In the genomic region with DNA sequence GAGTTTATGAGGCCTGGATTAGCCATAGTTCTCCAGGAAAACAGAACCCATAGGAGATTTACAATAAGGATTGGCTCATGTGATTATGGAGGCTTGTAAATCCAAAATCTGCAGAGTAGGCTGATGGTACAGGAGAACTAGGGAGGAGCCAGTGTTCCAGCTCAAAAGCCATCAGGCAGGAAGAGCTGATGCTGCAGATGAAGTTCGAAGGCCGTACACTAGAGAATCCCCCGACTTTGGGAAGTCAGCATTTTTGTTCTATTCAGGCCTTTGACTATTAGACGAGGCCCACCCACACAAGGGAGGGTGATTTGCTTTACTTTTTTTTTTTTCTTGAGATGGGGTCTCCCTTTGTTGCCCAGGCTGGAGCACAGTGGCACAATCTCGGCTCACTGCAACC, we compare ENCODE assay signal across 30 cellular contexts. TPM values are rescaled to one million over a fixed set of nuclear protein-coding genes. Genes with fewer than 3 reads are reported as not detected.
DNase-seq lines count a peak whose midpoint lies in the region; ATAC-seq, FAIRE-seq and TF ChIP-seq lines count a peak whose summit lies in the region.
"Had no signal": no experiment of that assay in that cellular context is flagged by ENCODE, and none has a peak within 500 bp of the region (broad histone marks: within the 10 kb centered on the region; RNA-seq: fewer than 3 reads in every experiment).

No MANE protein-coding gene starts in this region.

- H3K4me3 ChIP-seq in K562: no peak overlapping the region
- H3K4me3 ChIP-seq in osteoblast (ENCODE audit: insufficient read depth, low read length): no peak overlapping the region
- H3K4me3 ChIP-seq: BLaER1, GM12878 had no signal

- CTCF ChIA-PET in activated naive CD4-positive, alpha-beta T cell treated with anti-CD3 and anti-CD28 coated beads, Interleukin-2, amount 10 ng/mL, durations not matched to agents 7 days and 5 days (lab: Charles Lee): no interaction called here
- CTCF ChIA-PET in activated naive CD4-positive, alpha-beta T cell treated with anti-CD3 and anti-CD28 coated beads for 36 hours (lab: Charles Lee): no interaction called here
- CTCF ChIA-PET in K562 (lab: Yijun Ruan, JAX; ENCODE audit: low intra/inter-chr PET ratio): no interaction called here

- no TSS peak for BruUV-seq in K562 (replicated peaks; lab: Mats Ljungman, UMichigan)

- intact Hi-C loops in activated naive CD4-positive, alpha-beta T cell treated with anti-CD3 and anti-CD28 coated beads for 36 hours (cut with micrococcal nuclease): loop anchor here (10.0 kb wide), 1 partner anchor 225 kb away; no protein-coding TSS in a partner anchor
- intact Hi-C loops in K562 (cut with micrococcal nuclease): no loop called here

- no peaks in the 10 kb centered on the region for H3K4me1 Mint-ChIP-seq in activated naive CD4-positive, alpha-beta T cell treated with anti-CD3 and anti-CD28 coated beads, Interleukin-2, amount 10 ng/mL, durations not matched to agents 7 days and 5 days
- no peaks in the 10 kb centered on the region for H3K4me1 Mint-ChIP-seq in activated naive CD4-positive, alpha-beta T cell treated with anti-CD3 and anti-CD28 coated beads for 36 hours (ENCODE audit: low read depth)
- H3K4me1 Mint-ChIP-seq: CD14-positive monocyte; CD4-positive, alpha-beta memory T cell; CD4-positive, CD25-positive, alpha-beta regulatory T cell; CD8-positive, alpha-beta memory T cell had no signal

- H3K79me2 ChIP-seq in K562 (ENCODE audit: control insufficient read depth, insufficient read depth, low read length) (no peaks in the 10 kb centered on the region), osteoblast (ENCODE audit: insufficient read depth, low read length) (no peaks in the 10 kb centered on the region)

- no peaks in the 10 kb centered on the region for H3K27me3 Mint-ChIP-seq in activated naive CD4-positive, alpha-beta T cell treated with anti-CD3 and anti-CD28 coated beads, Interleukin-2, amount 10 ng/mL, durations not matched to agents 7 days and 5 days
- no peaks in the 10 kb centered on the region for H3K27me3 Mint-ChIP-seq in activated naive CD4-positive, alpha-beta T cell treated with anti-CD3 and anti-CD28 coated beads for 36 hours (ENCODE audit: low read depth)
- H3K27me3 Mint-ChIP-seq: CD4-positive, alpha-beta memory T cell; CD4-positive, CD25-positive, alpha-beta regulatory T cell; CD8-positive, alpha-beta memory T cell had no signal

- no peak for FAIRE-seq in K562 (lab: Jason Lieb, UNC)
- FAIRE-seq: A204.1, GM12878, GM12892, GM18507 had no signal

- H3K27ac Mint-ChIP-seq in activated naive CD4-positive, alpha-beta T cell treated with anti-CD3 and anti-CD28 coated beads, Interleukin-2, amount 10 ng/mL, durations not matched to agents 7 days and 5 days: peak overlapping the region; percentile 19
- H3K27ac Mint-ChIP-seq in activated naive CD4-positive, alpha-beta T cell treated with anti-CD3 and anti-CD28 coated beads for 36 hours: no peak overlapping the region
- H3K27ac Mint-ChIP-seq: CD4-positive, alpha-beta memory T cell had no signal

- DNase-seq in activated naive CD4-positive, alpha-beta T cell treated with anti-CD3 and anti-CD28 coated beads, Interleukin-2, amount 10 ng/mL, durations not matched to agents 7 days and 5 days: no peak
- DNase-seq in activated naive CD4-positive, alpha-beta T cell treated with anti-CD3 and anti-CD28 coated beads for 36 hours: no peak
- DNase-seq in K562 (ENCODE audit: extremely low read depth in 1 of 4, low spot score in 3 of 4) (no peak), osteoblast (ENCODE audit: insufficient read length, low spot score, missing footprints) (peak; percentile 50), middle frontal gyrus (ENCODE audit: extremely low spot score, low spot score) (no peak)
- DNase-seq: 8988T; ACHN; BE2C; C1 segment of cervical spinal cord; CD4-positive, alpha-beta memory T cell; CD4-positive, CD25-positive, alpha-beta regulatory T cell; CD8-positive, alpha-beta memory T cell; COR-L47; DMS 273 treated with DMSO at 0.1 percent for 48 hours; DMS153; DMS53; DMS79; DND-41; EL; GDM1 had no signal

- no peak overlapping the region for H3K9ac ChIP-seq in K562 (ENCODE audit: insufficient read depth in 1 of 2, low read depth in 2 of 2, low read length in 2 of 2)
- H3K9ac ChIP-seq: BLaER1 had no signal

- 77% methylated on average over 4 of the region's 5 CpGs for WGBS in K562 (ENCODE audit: insufficient coverage, low coverage, missing lambda C conversion rate)

- no peak for TF ChIP-seq POLR2A in K562 (conservative IDR thresholded peaks at IDR 0.05)

- H3K9me3 ChIP-seq in K562 (replicated peaks; ENCODE audit: control insufficient read depth, insufficient read depth, low read depth, low read length) (no peaks in the 10 kb centered on the region), osteoblast (ENCODE audit: low read depth, low read length) (no peaks in the 10 kb centered on the region)
- H3K9me3 ChIP-seq: BE2C, BLaER1 had no signal

- no peaks in the 10 kb centered on the region for H3K9me3 Mint-ChIP-seq in activated naive CD4-positive, alpha-beta T cell treated with anti-CD3 and anti-CD28 coated beads, Interleukin-2, amount 10 ng/mL, durations not matched to agents 7 days and 5 days
- no peaks in the 10 kb centered on the region for H3K9me3 Mint-ChIP-seq in activated naive CD4-positive, alpha-beta T cell treated with anti-CD3 and anti-CD28 coated beads for 36 hours
- H3K9me3 Mint-ChIP-seq: CD14-positive monocyte; CD4-positive, alpha-beta memory T cell; CD4-positive, CD25-positive, alpha-beta regulatory T cell; CD8-positive, alpha-beta memory T cell had no signal

- H3K27ac ChIP-seq in K562 (ENCODE audit: extremely low read depth, low read depth, low read length): no peak overlapping the region
- no peak overlapping the region for H3K27ac ChIP-seq in osteoblast (ENCODE audit: low read depth, low read length)
- H3K27ac ChIP-seq: BLaER1 had no signal

- TF ChIP-seq EP300 in K562 (IDR thresholded peaks at IDR 0.05; ENCODE audit: low read length): no peak

- no peak for TF ChIP-seq RAD21 in K562 (CRISPR knock-in tag; conservative IDR thresholded peaks at IDR 0.05 in 1 of 2, IDR thresholded peaks at IDR 0.05 in 1 of 2)

- H3K9me1 ChIP-seq in K562 (ENCODE audit: control insufficient read depth, insufficient read depth, low read length): no peaks in the 10 kb centered on the region

- H3K36me3 ChIP-seq in K562 (ENCODE audit: control insufficient read depth, insufficient read depth, low read length): peaks cover 19% of the 10 kb centered on the region; the same call in 2 of the 3 replicates
- peaks cover 24% of the 10 kb centered on the region for H3K36me3 ChIP-seq in osteoblast (ENCODE audit: insufficient read depth, low read length)

- H3K4me2 ChIP-seq in K562 (ENCODE audit: insufficient read depth, low read length): no peak overlapping the region
- H3K4me2 ChIP-seq in osteoblast (ENCODE audit: insufficient read depth, low read length): no peak overlapping the region
- H3K4me2 ChIP-seq: BLaER1 had no signal

- H3K36me3 Mint-ChIP-seq in activated naive CD4-positive, alpha-beta T cell treated with anti-CD3 and anti-CD28 coated beads, Interleukin-2, amount 10 ng/mL, durations not matched to agents 7 days and 5 days: peaks cover 32% of the 10 kb centered on the region
- peaks cover 19% of the 10 kb centered on the region for H3K36me3 Mint-ChIP-seq in activated naive CD4-positive, alpha-beta T cell treated with anti-CD3 and anti-CD28 coated beads for 36 hours (ENCODE audit: low read depth)

- POLR2A ChIA-PET in K562 (lab: Yijun Ruan, JAX): no interaction called here

- H3K4me3 Mint-ChIP-seq in activated naive CD4-positive, alpha-beta T cell treated with anti-CD3 and anti-CD28 coated beads, Interleukin-2, amount 10 ng/mL, durations not matched to agents 7 days and 5 days: no peak overlapping the region
- no peak overlapping the region for H3K4me3 Mint-ChIP-seq in activated naive CD4-positive, alpha-beta T cell treated with anti-CD3 and anti-CD28 coated beads for 36 hours
- H3K4me3 Mint-ChIP-seq: CD14-positive monocyte; CD4-positive, alpha-beta memory T cell; CD4-positive, CD25-positive, alpha-beta regulatory T cell; CD8-positive, alpha-beta memory T cell had no signal

- TF ChIP-seq CTCF in K562 (IDR thresholded peaks at IDR 0.05 in 2 of 3, conservative IDR thresholded peaks at IDR 0.05 in 1 of 3; ENCODE audit: insufficient read depth in 2 of 3, low read depth in 1 of 3, low read length in 3 of 3) (no peak), osteoblast (IDR thresholded peaks at IDR 0.05; ENCODE audit: extremely low read depth, low read depth, low read length) (no peak)

- H3K4me1 ChIP-seq in K562 (replicated peaks in 1 of 2; ENCODE audit: control insufficient read depth in 2 of 2, insufficient read depth in 2 of 2, low read length in 2 of 2): no peaks in the 10 kb centered on the region
- H3K4me1 ChIP-seq in osteoblast (ENCODE audit: insufficient read depth, low read length): no peaks in the 10 kb centered on the region
- H3K4me1 ChIP-seq: BE2C, BLaER1 had no signal

- ATAC-seq in K562: no peak
- ATAC-seq: GM12878 had no signal

- H3K27me3 ChIP-seq in K562 (ENCODE audit: control insufficient read depth in 2 of 2, insufficient read depth in 2 of 2, low read length in 2 of 2): no peaks in the 10 kb centered on the region
- no peaks in the 10 kb centered on the region for H3K27me3 ChIP-seq in osteoblast (ENCODE audit: insufficient read depth, low read length)
- H3K27me3 ChIP-seq: BE2C, BLaER1 had no signal

- in situ Hi-C loops in K562 (cut with MboI): no loop called here

- H2AFZ ChIP-seq in K562 (ENCODE audit: low read depth, low read length) (no peak overlapping the region), osteoblast (ENCODE audit: low read length) (no peak overlapping the region)

- H4K20me1 ChIP-seq in K562 (replicated peaks; ENCODE audit: control insufficient read depth, insufficient read depth, low read length): no peaks in the 10 kb centered on the region
- no peaks in the 10 kb centered on the region for H4K20me1 ChIP-seq in osteoblast (ENCODE audit: insufficient read depth, low read length)
- H4K20me1 ChIP-seq: BLaER1 had no signal

RNA-seq across cellular contexts. Expression of a gene that starts 37.6 kb away (rescaled TPM):
- total RNA-seq in activated naive CD4-positive, alpha-beta T cell treated with anti-CD3 and anti-CD28 coated beads for 36 hours: 1 to 10 TPM; 6.4 to 7.7 TPM
- total RNA-seq in K562 (2011; cell fraction: chromatin; rRNA removed; ENCODE audit: low replicate concordance): 9.9 and 21.8 TPM in 2 replicates
- total RNA-seq in K562 (2011; cell fraction: nucleolus; rRNA removed): 6.8 TPM in 2 replicates
- total RNA-seq in K562 (2011; cell fraction: nucleoplasm; rRNA removed): 12.8 and 24.7 TPM in 2 replicates
- total RNA-seq in K562 (2014; rRNA removed) (13.6 and 14.4 TPM in 2 replicates), K562 (2014; rRNA removed; fragmentation: Illumina TruSeq; extraction: Trizol) (16.0 and 16.9 TPM in 2 replicates), K562 (2015; rRNA removed; fragmentation: Illumina TruSeq; extraction: Trizol) (17.2 and 18.4 TPM in 2 replicates), K562 (2021) (9.7 and 11.7 TPM in 2 replicates), osteoblast (5.8 and 8.0 TPM in 2 replicates)
- polyA plus RNA-seq in K562 (2011; rRNA removed) (6.7 and 13.8 TPM in 2 replicates), K562 (2014; fragmentation: Illumina TruSeq; extraction: Trizol) (11.8 and 14.5 TPM in 2 replicates), K562 (2014; fragmentation: Nextera tagmentation; extraction: Ambion mirVana) (10 to 100 TPM; 30.7 to 35.6 TPM), K562 (2014; rRNA removed) (13.9 and 23.4 TPM in 2 replicates)
- 1.2 and 1.8 TPM in 2 replicates for polyA plus RNA-seq in K562 (2011; cell fraction: cytosol; rRNA removed)
- 4.2 and 5.9 TPM in 2 replicates for polyA plus RNA-seq in K562 (2011; cell fraction: nucleus; rRNA removed)
- 12.6 and 13.0 TPM in 2 replicates for polyA plus RNA-seq in K562 (2012)
- 5.2 and 5.5 TPM in 2 replicates for polyA minus RNA-seq in K562 (2011; rRNA and poly(A)+ RNA removed)
- 2.2 and 3.6 TPM in 2 replicates for polyA minus RNA-seq in K562 (2011; cell fraction: cytosol; rRNA and poly(A)+ RNA removed)
- 4.4 and 7.2 TPM in 2 replicates for polyA minus RNA-seq in K562 (2011; cell fraction: nucleus; rRNA and poly(A)+ RNA removed)

RNA-seq across cellular contexts. Expression of a gene that starts 37.8 kb away (rescaled TPM):
- 100 to 1,000 TPM; 287 to 290 TPM for total RNA-seq in activated naive CD4-positive, alpha-beta T cell treated with anti-CD3 and anti-CD28 coated beads for 36 hours
- 125 and 199 TPM in 2 replicates for total RNA-seq in K562 (2011; cell fraction: chromatin; rRNA removed; ENCODE audit: low replicate concordance)
- total RNA-seq in K562 (2011; cell fraction: nucleolus; rRNA removed): 102 and 104 TPM in 2 replicates
- total RNA-seq in K562 (2011; cell fraction: nucleoplasm; rRNA removed): 144 and 173 TPM in 2 replicates
- total RNA-seq in K562 (2014; rRNA removed) (356 and 389 TPM in 2 replicates), K562 (2014; rRNA removed; fragmentation: Illumina TruSeq; extraction: Trizol) (559 and 608 TPM in 2 replicates), K562 (2015; rRNA removed; fragmentation: Illumina TruSeq; extraction: Trizol) (452 and 493 TPM in 2 replicates), K562 (2021) (409 and 465 TPM in 2 replicates), osteoblast (209 and 232 TPM in 2 replicates)
- polyA plus RNA-seq in K562 (2011; rRNA removed) (766 and 904 TPM in 2 replicates), K562 (2014; fragmentation: Illumina TruSeq; extraction: Trizol) (466 and 557 TPM in 2 replicates), K562 (2014; fragmentation: Nextera tagmentation; extraction: Ambion mirVana) (1,000 to 10,000 TPM; 1,372 to 1,475 TPM), K562 (2014; rRNA removed) (557 and 719 TPM in 2 replicates)
- polyA plus RNA-seq in K562 (2011; cell fraction: cytosol; rRNA removed): 279 and 353 TPM in 2 replicates
- polyA plus RNA-seq in K562 (2011; cell fraction: nucleus; rRNA removed): 162 and 279 TPM in 2 replicates
- polyA plus RNA-seq in K562 (2012): 367 and 617 TPM in 2 replicates
- polyA minus RNA-seq in K562 (2011; rRNA and poly(A)+ RNA removed): 359 and 407 TPM in 2 replicates
- 174 and 190 TPM in 2 replicates for polyA minus RNA-seq in K562 (2011; cell fraction: cytosol; rRNA and poly(A)+ RNA removed)
- 66.1 and 141 TPM in 2 replicates for polyA minus RNA-seq in K562 (2011; cell fraction: nucleus; rRNA and poly(A)+ RNA removed)

RNA-seq across cellular contexts. Expression of a gene that starts 47.1 kb away (rescaled TPM):
- not detected for total RNA-seq in activated naive CD4-positive, alpha-beta T cell treated with anti-CD3 and anti-CD28 coated beads for 36 hours
- not detected in 2 replicates for total RNA-seq in K562 (2011; cell fraction: chromatin; rRNA removed; ENCODE audit: low replicate concordance)
- total RNA-seq in K562 (2011; cell fraction: nucleolus; rRNA removed): not detected in 2 replicates
- not detected in 2 replicates for total RNA-seq in K562 (2011; cell fraction: nucleoplasm; rRNA removed)
- total RNA-seq in K562 (2014; rRNA removed): not detected in 2 replicates
- total RNA-seq in K562 (2014; rRNA removed; fragmentation: Illumina TruSeq; extraction: Trizol): not detected in 2 replicates
- total RNA-seq in K562 (2015; rRNA removed; fragmentation: Illumina TruSeq; extraction: Trizol): not detected in 2 replicates
- 0.66 and 1.1 TPM in 2 replicates for total RNA-seq in K562 (2021)
- not detected in 2 replicates for polyA plus RNA-seq in K562 (2011; rRNA removed)
- not detected in 2 replicates for polyA plus RNA-seq in K562 (2011; cell fraction: cytosol; rRNA removed)
- not detected in 2 replicates for polyA plus RNA-seq in K562 (2011; cell fraction: nucleus; rRNA removed)
- polyA plus RNA-seq in K562 (2012): not detected in 2 replicates
- polyA plus RNA-seq in K562 (2014; fragmentation: Illumina TruSeq; extraction: Trizol): not detected in 2 replicates
- polyA plus RNA-seq in K562 (2014; fragmentation: Nextera tagmentation; extraction: Ambion mirVana): not detected
- polyA plus RNA-seq in K562 (2014; rRNA removed): not detected in 2 replicates
- not detected in 2 replicates for polyA minus RNA-seq in K562 (2011; rRNA and poly(A)+ RNA removed)
- polyA minus RNA-seq in K562 (2011; cell fraction: cytosol; rRNA and poly(A)+ RNA removed): 3.1 TPM in 1 of 2 replicates, not detected in the other
- polyA minus RNA-seq in K562 (2011; cell fraction: nucleus; rRNA and poly(A)+ RNA removed): not detected in 2 replicates
- total RNA-seq in osteoblast: not detected in 2 replicates
- total RNA-seq: A673; CD4-positive, alpha-beta memory T cell; CD4-positive, CD25-positive, alpha-beta regulatory T cell; CD8-positive, alpha-beta memory T cell; Daoy; G401 had no signal
- polyA plus RNA-seq: AG04450; CD14-positive monocyte; CD4-positive, alpha-beta memory T cell; CD4-positive, CD25-positive, alpha-beta regulatory T cell; CD8-positive, alpha-beta memory T cell had no signal
